8 cellular contexts compared by ENCODE assay signal in genomic region chr16:89764711-89765201, GRCh38. TPM values are rescaled to one million over a fixed set of nuclear protein-coding genes. Genes with fewer than 3 reads are reported as not detected.
A peak's percentile ranks its signal among the peaks of the same experiment; 100 is the strongest.
DNase-seq lines count a peak whose midpoint lies in the region; ATAC-seq, FAIRE-seq and TF ChIP-seq lines count a peak whose summit lies in the region.

No MANE protein-coding gene starts in this region.

- TF ChIP-seq CTCF in HepG2 (CRISPR knock-in tag; IDR thresholded peaks at IDR 0.05) = no peak
- no peak for TF ChIP-seq CTCF in testis (IDR thresholded peaks at IDR 0.05)

- no peaks in the 10 kb centered on the region for H4K20me1 ChIP-seq in HepG2 (ENCODE audit: insufficient read depth, low read length)

- DNase-seq in Ammon's horn (ENCODE audit: low spot score) (peak; percentile 36), HepG2 (ENCODE audit: low spot score) (no peak), testis (peak; percentile 41), NCI-H748 treated with DMSO at 0.1 percent for 48 hours (lab: John Stamatoyannopoulos, UW) (no peak), ACHN (no peak)
- peak; percentile 28 for DNase-seq in activated CD8-positive, alpha-beta memory T cell treated with anti-CD3 and anti-CD28 coated beads, Interleukin-2, amount 50 U/mL, for 4 hours

- H3K4me1 ChIP-seq in HepG2 (ENCODE audit: insufficient read depth, low read length) (no peaks in the 10 kb centered on the region), testis (no peaks in the 10 kb centered on the region)

- in situ Hi-C loops in HepG2 (cut with HindIII; ENCODE audit: extremely low pct_ligation_motif_present, low pct_unique_long_range_greater_than_20kb) (no loop called here), ACHN (cut with HindIII; ENCODE audit: low pct_ligation_motif_present, low pct_unique_long_range_greater_than_20kb, low sequenced_read_pairs) (no loop called here)

- intact Hi-C loops in HepG2 (cut with micrococcal nuclease; ENCODE audit: unreplicated experiment) = no loop called here
- intact Hi-C loops in testis (cut with DNase I; ENCODE audit: low total_unique reads) = no loop called here

- TF ChIP-seq RAD21 in HepG2 (CRISPR knock-in tag; IDR thresholded peaks at IDR 0.05) = no peak

- WGBS in HepG2 (ENCODE audit: low lambda C conversion rate) = 89% methylated on average over 18 of the region's 18 CpGs
- WGBS in testis, 2 donors = 85 to 89% methylated on average over 15 to 18 of the region's 18 CpGs

- peak; percentile 80 for ATAC-seq in GM19372 (IDR thresholded peaks at IDR 0.05; ENCODE audit: low read depth, unreplicated experiment)
- ATAC-seq in HG03432 (IDR thresholded peaks at IDR 0.05; ENCODE audit: unreplicated experiment) = peak; percentile 83
- ATAC-seq in HepG2 = peak; percentile 30

- TF ChIP-seq EP300 in HepG2 (IDR thresholded peaks at IDR 0.05; ENCODE audit: low read depth in 2 of 2, low read length in 2 of 2) (no peak), HepG2 (CRISPR knock-in tag; IDR thresholded peaks at IDR 0.05; ENCODE audit: borderline replicate concordance) (no peak)

- H2AFZ ChIP-seq in HepG2 (ENCODE audit: low read length) = no peak overlapping the region

- CTCF ChIA-PET in HepG2 (lab: Yijun Ruan, JAX; ENCODE audit: low intra/inter-chr PET ratio, low total read pairs) = no interaction called here

- H3K27me3 ChIP-seq in HepG2 (ENCODE audit: control insufficient read depth in 1 of 2, insufficient read depth in 2 of 2, low read length in 2 of 2) (no peaks in the 10 kb centered on the region), testis (no peaks in the 10 kb centered on the region)

- FAIRE-seq in HepG2 (lab: Jason Lieb, UNC) = no peak

- no peak overlapping the region for H3K4me3 ChIP-seq in HepG2 (replicated peaks in 1 of 3; ENCODE audit: insufficient read depth in 1 of 3, low read depth in 2 of 3, low read length in 3 of 3)
- H3K4me3 ChIP-seq in testis = no peak overlapping the region

- TF ChIP-seq POLR2A in HepG2 (IDR thresholded peaks at IDR 0.05; ENCODE audit: insufficient read depth in 1 of 2, low read depth in 2 of 2, low read length in 2 of 2) = no peak
- no peak for TF ChIP-seq POLR2A in testis (IDR thresholded peaks at IDR 0.05)

- no peaks in the 10 kb centered on the region for H3K9me3 ChIP-seq in HepG2 (ENCODE audit: low read length)
- no peaks in the 10 kb centered on the region for H3K9me3 ChIP-seq in testis

- H3K27ac ChIP-seq in HepG2 (ENCODE audit: extremely low read length, insufficient read depth, low read length) (no peak overlapping the region), testis (no peak overlapping the region)

- no peaks in the 10 kb centered on the region for H3K79me2 ChIP-seq in HepG2 (ENCODE audit: insufficient read depth, low read length)

- no peak overlapping the region for H3K9ac ChIP-seq in HepG2 (ENCODE audit: insufficient read depth, low read depth, low read length)

- POLR2A ChIA-PET in HepG2 (lab: Yijun Ruan, JAX) = no interaction called here

- no peak overlapping the region for H3K4me2 ChIP-seq in HepG2 (ENCODE audit: low read depth, low read length)

- no TSS peak for BruUV-seq in HepG2 (replicated peaks; lab: Mats Ljungman, UMichigan)

- H3K36me3 ChIP-seq in HepG2 (replicated peaks in 1 of 2; ENCODE audit: control insufficient read depth in 1 of 2, insufficient read depth in 2 of 2, low read length in 2 of 2) (peaks cover 48 to 85% of the 10 kb centered on the region in 2 experiments), testis (ENCODE audit: low read depth, missing control alignments) (no peaks in the 10 kb centered on the region)

TF ChIP-seq in HepG2, 621 proteins besides CTCF, POLR2A, EP300 and RAD21 (continues in another document):
- TF ChIP-seq CEBPB (IDR thresholded peaks at IDR 0.05; ENCODE audit: borderline replicate concordance, low read depth, low read length) = peak; percentile 97

RNA-seq across cellular contexts. Expression of gene ZNF276, which starts 43.4 kb away (rescaled TPM):
- total RNA-seq in HepG2 (2016; rRNA removed; fragmentation: Illumina TruSeq; extraction: Trizol) (6.8 and 17.7 TPM in 2 replicates), testis (10 to 100 TPM; 37.8 to 48.4 TPM)
- 4.4 and 4.7 TPM in 2 replicates for total RNA-seq in HepG2 (2016; cell fraction: cytosol; rRNA removed; fragmentation: Illumina TruSeq; extraction: Trizol; ENCODE audit: low read depth)
- total RNA-seq in HepG2 (2016; cell fraction: insoluble cytoplasmic fraction; rRNA removed; fragmentation: Illumina TruSeq; extraction: Trizol) = 4.5 and 15.9 TPM in 2 replicates
- 5.4 and 8.2 TPM in 2 replicates for total RNA-seq in HepG2 (2016; cell fraction: membrane; rRNA removed; fragmentation: Illumina TruSeq; extraction: Trizol)
- 22.3 and 26.8 TPM in 2 replicates for total RNA-seq in HepG2 (2016; cell fraction: nucleus; rRNA removed; fragmentation: Illumina TruSeq; extraction: Trizol)
- polyA plus RNA-seq in HepG2 (2011; rRNA removed) (18.0 and 24.3 TPM in 2 replicates), testis (ENCODE audit: insufficient read depth, low read depth, low replicate concordance) (31.0 TPM)
- polyA plus RNA-seq in HepG2 (2011; cell fraction: cytosol; rRNA removed) = 8.0 and 12.2 TPM in 2 replicates
- 148 and 167 TPM in 2 replicates for polyA plus RNA-seq in HepG2 (2011; cell fraction: nucleus; rRNA removed)
- 16.1 and 20.0 TPM in 2 replicates for polyA plus RNA-seq in HepG2 (2012)
- polyA plus RNA-seq in HepG2 (2016; cell fraction: cytosol; fragmentation: Illumina TruSeq; extraction: Trizol; ENCODE audit: low read depth) = 2.3 and 3.4 TPM in 2 replicates
- 7.0 and 9.8 TPM in 2 replicates for polyA plus RNA-seq in HepG2 (2016; cell fraction: insoluble cytoplasmic fraction; fragmentation: Illumina TruSeq; extraction: Trizol; ENCODE audit: low read depth)
- polyA plus RNA-seq in HepG2 (2016; cell fraction: membrane; fragmentation: Illumina TruSeq; extraction: Trizol; ENCODE audit: low read depth) = 4.7 and 8.3 TPM in 2 replicates
- 66.1 and 72.8 TPM in 2 replicates for polyA plus RNA-seq in HepG2 (2016; cell fraction: nucleus; fragmentation: Illumina TruSeq; extraction: Trizol; ENCODE audit: insufficient read depth, low read depth)
- 14.5 and 22.1 TPM in 2 replicates for polyA minus RNA-seq in HepG2 (2011; rRNA and poly(A)+ RNA removed; ENCODE audit: low replicate concordance)
- polyA minus RNA-seq in HepG2 (2011; cell fraction: cytosol; rRNA and poly(A)+ RNA removed) = 4.0 and 6.3 TPM in 2 replicates
- polyA minus RNA-seq in HepG2 (2011; cell fraction: nucleus; rRNA and poly(A)+ RNA removed) = 27.8 and 28.5 TPM in 2 replicates

RNA-seq across cellular contexts. Expression of gene VPS9D1, which starts 44.1 kb away (rescaled TPM):
- total RNA-seq in HepG2 (2016; rRNA removed; fragmentation: Illumina TruSeq; extraction: Trizol) (3.8 and 10.1 TPM in 2 replicates), testis (10 to 100 TPM; 22.4 to 25.0 TPM)
- 2.4 and 3.2 TPM in 2 replicates for total RNA-seq in HepG2 (2016; cell fraction: cytosol; rRNA removed; fragmentation: Illumina TruSeq; extraction: Trizol; ENCODE audit: low read depth)
- total RNA-seq in HepG2 (2016; cell fraction: insoluble cytoplasmic fraction; rRNA removed; fragmentation: Illumina TruSeq; extraction: Trizol) = 4.2 and 9.2 TPM in 2 replicates
- 5.2 and 6.8 TPM in 2 replicates for total RNA-seq in HepG2 (2016; cell fraction: membrane; rRNA removed; fragmentation: Illumina TruSeq; extraction: Trizol)
- 13.1 and 15.5 TPM in 2 replicates for total RNA-seq in HepG2 (2016; cell fraction: nucleus; rRNA removed; fragmentation: Illumina TruSeq; extraction: Trizol)
- polyA plus RNA-seq in HepG2 (2011; rRNA removed) (13.2 and 18.6 TPM in 2 replicates), testis (ENCODE audit: insufficient read depth, low read depth, low replicate concordance) (26.9 TPM)
- polyA plus RNA-seq in HepG2 (2011; cell fraction: cytosol; rRNA removed) = 4.5 and 5.7 TPM in 2 replicates
- 111 and 130 TPM in 2 replicates for polyA plus RNA-seq in HepG2 (2011; cell fraction: nucleus; rRNA removed)
- polyA plus RNA-seq in HepG2 (2012) = 7.5 and 10.0 TPM in 2 replicates
- 2.5 and 3.3 TPM in 2 replicates for polyA plus RNA-seq in HepG2 (2016; cell fraction: cytosol; fragmentation: Illumina TruSeq; extraction: Trizol; ENCODE audit: low read depth)
- 4.6 and 6.5 TPM in 2 replicates for polyA plus RNA-seq in HepG2 (2016; cell fraction: insoluble cytoplasmic fraction; fragmentation: Illumina TruSeq; extraction: Trizol; ENCODE audit: low read depth)
- 5.7 and 6.3 TPM in 2 replicates for polyA plus RNA-seq in HepG2 (2016; cell fraction: membrane; fragmentation: Illumina TruSeq; extraction: Trizol; ENCODE audit: low read depth)
- 51.9 and 55.4 TPM in 2 replicates for polyA plus RNA-seq in HepG2 (2016; cell fraction: nucleus; fragmentation: Illumina TruSeq; extraction: Trizol; ENCODE audit: insufficient read depth, low read depth)
- polyA minus RNA-seq in HepG2 (2011; rRNA and poly(A)+ RNA removed; ENCODE audit: low replicate concordance) = 4.4 and 8.1 TPM in 2 replicates
- polyA minus RNA-seq in HepG2 (2011; cell fraction: cytosol; rRNA and poly(A)+ RNA removed) = 2.2 and 5.0 TPM in 2 replicates
- polyA minus RNA-seq in HepG2 (2011; cell fraction: nucleus; rRNA and poly(A)+ RNA removed) = 6.8 and 7.5 TPM in 2 replicates

RNA-seq across cellular contexts. Expression of gene FANCA, which starts 51.7 kb away (rescaled TPM):
- total RNA-seq in HepG2 (2016; rRNA removed; fragmentation: Illumina TruSeq; extraction: Trizol) (45.7 and 106 TPM in 2 replicates), testis (100 to 1,000 TPM in 1 of 2 donors, 10 to 100 TPM in 1; 73.2 to 112 TPM)
- 46.6 and 48.3 TPM in 2 replicates for total RNA-seq in HepG2 (2016; cell fraction: cytosol; rRNA removed; fragmentation: Illumina TruSeq; extraction: Trizol; ENCODE audit: low read depth)
- 43.7 and 101 TPM in 2 replicates for total RNA-seq in HepG2 (2016; cell fraction: insoluble cytoplasmic fraction; rRNA removed; fragmentation: Illumina TruSeq; extraction: Trizol)
- 27.1 and 30.3 TPM in 2 replicates for total RNA-seq in HepG2 (2016; cell fraction: membrane; rRNA removed; fragmentation: Illumina TruSeq; extraction: Trizol)
- 179 and 193 TPM in 2 replicates for total RNA-seq in HepG2 (2016; cell fraction: nucleus; rRNA removed; fragmentation: Illumina TruSeq; extraction: Trizol)
- polyA plus RNA-seq in HepG2 (2011; rRNA removed) (77.9 and 88.0 TPM in 2 replicates), testis (ENCODE audit: insufficient read depth, low read depth, low replicate concordance) (48.1 TPM)
- 20.9 and 33.5 TPM in 2 replicates for polyA plus RNA-seq in HepG2 (2011; cell fraction: cytosol; rRNA removed)
- 552 and 945 TPM in 2 replicates for polyA plus RNA-seq in HepG2 (2011; cell fraction: nucleus; rRNA removed)
- polyA plus RNA-seq in HepG2 (2012) = 51.2 and 57.6 TPM in 2 replicates
- 6.7 and 7.8 TPM in 2 replicates for polyA plus RNA-seq in HepG2 (2016; cell fraction: cytosol; fragmentation: Illumina TruSeq; extraction: Trizol; ENCODE audit: low read depth)
- polyA plus RNA-seq in HepG2 (2016; cell fraction: insoluble cytoplasmic fraction; fragmentation: Illumina TruSeq; extraction: Trizol; ENCODE audit: low read depth) = 40.2 and 46.3 TPM in 2 replicates
- 13.5 and 16.8 TPM in 2 replicates for polyA plus RNA-seq in HepG2 (2016; cell fraction: membrane; fragmentation: Illumina TruSeq; extraction: Trizol; ENCODE audit: low read depth)
- polyA plus RNA-seq in HepG2 (2016; cell fraction: nucleus; fragmentation: Illumina TruSeq; extraction: Trizol; ENCODE audit: insufficient read depth, low read depth) = 471 and 532 TPM in 2 replicates
- polyA minus RNA-seq in HepG2 (2011; rRNA and poly(A)+ RNA removed; ENCODE audit: low replicate concordance) = 118 and 216 TPM in 2 replicates
- polyA minus RNA-seq in HepG2 (2011; cell fraction: cytosol; rRNA and poly(A)+ RNA removed) = 14.8 and 19.6 TPM in 2 replicates
- polyA minus RNA-seq in HepG2 (2011; cell fraction: nucleus; rRNA and poly(A)+ RNA removed) = 151 and 196 TPM in 2 replicates

Comparison
In these comparisons a context has a peak if more than half of its experiments do, and no peak if none do; other contexts are left out.
1. DNase-seq: peak in Ammon's horn (single experiment), activated CD8-positive, alpha-beta memory T cell treated with anti-CD3 and anti-CD28 coated beads, Interleukin-2, amount 50 U/mL, for 4 hours (single experiment) and testis (single experiment); none in HepG2 (single experiment), NCI-H748 treated with DMSO at 0.1 percent for 48 hours (single experiment) and ACHN (single experiment).
2. ATAC-seq: peak in every context shown above with its lines; median percentile 83 in HG03432; 80 in GM19372; 30 in HepG2.